In the genomic region with DNA sequence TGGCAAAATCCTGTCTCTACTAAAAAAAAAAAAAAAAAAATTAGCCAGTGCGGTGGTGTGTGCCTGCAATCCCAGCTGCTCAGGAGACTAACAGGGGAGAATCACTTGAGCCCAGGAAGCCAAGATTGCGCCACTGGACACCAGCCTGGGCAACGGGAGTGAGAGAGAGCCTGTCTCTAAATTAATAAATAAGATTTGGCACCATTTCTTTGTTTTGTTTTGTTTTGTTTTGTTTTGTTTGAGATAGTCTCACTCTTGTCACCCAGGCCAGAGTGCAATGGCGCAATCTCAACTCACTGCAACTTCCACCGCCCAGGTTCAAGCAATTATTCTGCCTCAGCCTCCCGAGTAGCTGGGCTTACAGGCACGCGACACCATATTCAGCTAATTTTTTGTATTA, we compare ENCODE assay signal across 37 cellular contexts. TPM values are rescaled to one million over a fixed set of nuclear protein-coding genes. Genes with fewer than 3 reads are reported as not detected.
"Had no signal": no experiment of that assay in that cellular context is flagged by ENCODE, and none has a peak within 500 bp of the region (broad histone marks: within the 10 kb centered on the region; RNA-seq: fewer than 3 reads in every experiment).

No MANE protein-coding gene starts in this region.

- H3K9me3 ChIP-seq: adrenal gland, body of pancreas, colonic mucosa, esophagus squamous epithelium had no signal

- H3K4me3 ChIP-seq: adrenal gland, body of pancreas, colonic mucosa, esophagus squamous epithelium had no signal

- H3K27ac ChIP-seq: adrenal gland, body of pancreas, colonic mucosa, epithelial cell of prostate, esophagus squamous epithelium had no signal

- H3K4me1 ChIP-seq: colonic mucosa had no signal

- FAIRE-seq: endometrium, endothelial cell of umbilical vein, frontal cortex had no signal

- H3K27me3 ChIP-seq: adrenal gland, body of pancreas, colonic mucosa, esophagus squamous epithelium had no signal

- DNase-seq: activated CD4-positive, alpha-beta memory T cell treated with anti-CD3 and anti-CD28 coated beads for 36 hours; activated CD4-positive, alpha-beta T cell treated with anti-CD3 and anti-CD28 coated beads for 36 hours; activated CD4-positive, alpha-beta T cell treated with anti-CD3 and anti-CD28 coated beads, Interleukin-2, amount 10 ng/mL, durations not matched to agents 24 days and 14 days; activated CD4-positive, CD25-positive, alpha-beta regulatory T cell; activated CD4-positive, CD25-positive, alpha-beta regulatory T cell treated with anti-CD3 and anti-CD28 coated beads, Interleukin-2, amount 50 U/mL, for 72 hours; activated CD8-positive, alpha-beta memory T cell treated with anti-CD3 and anti-CD28 coated beads, Interleukin-2, amount 10 ng/mL, durations not matched to agents 7 days and 5 days; activated CD8-positive, alpha-beta memory T cell treated with anti-CD3 and anti-CD28 coated beads, Interleukin-2, amount 50 U/mL, for 4 hours; activated CD8-positive, alpha-beta T cell treated with anti-CD3 and anti-CD28 coated beads, Interleukin-2, amount 10 ng/mL, durations not matched to agents 7 days and 5 days; activated effector memory CD4-positive, alpha-beta T cell treated with anti-CD3 and anti-CD28 coated beads, Interleukin-2, amount 50 U/mL, for 16 hours; activated naive CD4-positive, alpha-beta T cell treated with anti-CD3 and anti-CD28 coated beads for 36 hours; activated naive CD8-positive, alpha-beta T cell treated with anti-CD3 and anti-CD28 coated beads for 36 hours; activated naive CD8-positive, alpha-beta T cell treated with anti-CD3 and anti-CD28 coated beads, Interleukin-2, amount 50 U/mL, for 24 hours; activated T-cell treated with anti-CD3 and anti-CD28 coated beads, Interleukin-2, amount 50 U/mL, for 1 hour; activated T-cell treated with anti-CD3 and anti-CD28 coated beads, Interleukin-2, amount 50 U/mL, for 48 hours; adrenal gland; amygdala; aorta; body of pancreas; central memory CD4-positive, alpha-beta T cell; cerebellar nuclear complex; colonic mucosa; effector CD8-positive, alpha-beta T cell; esophagus squamous epithelium; foreskin fibroblast; head of caudate nucleus; T-helper 2 cell had no signal

- H3K36me3 ChIP-seq: adrenal gland, colonic mucosa, esophagus squamous epithelium had no signal

RNA-seq across cellular contexts. Expression of a gene that starts 9.4 kb away (rescaled TPM):
- total RNA-seq: activated CD4-positive, alpha-beta memory T cell treated with anti-CD3 and anti-CD28 coated beads for 36 hours; activated CD4-positive, alpha-beta T cell treated with anti-CD3 and anti-CD28 coated beads for 36 hours; activated CD4-positive, alpha-beta T cell treated with anti-CD3 and anti-CD28 coated beads, Interleukin-2, amount 10 ng/mL, durations not matched to agents 24 days and 14 days; activated CD8-positive, alpha-beta memory T cell treated with anti-CD3 and anti-CD28 coated beads for 36 hours; activated CD8-positive, alpha-beta memory T cell treated with anti-CD3 and anti-CD28 coated beads, Interleukin-2, amount 10 ng/mL, durations not matched to agents 7 days and 5 days; activated CD8-positive, alpha-beta T cell treated with anti-CD3 and anti-CD28 coated beads, Interleukin-2, amount 10 ng/mL, durations not matched to agents 7 days and 5 days; activated naive CD4-positive, alpha-beta T cell treated with anti-CD3 and anti-CD28 coated beads for 36 hours; activated naive CD8-positive, alpha-beta T cell treated with anti-CD3 and anti-CD28 coated beads for 36 hours; activated T-helper 1 cell treated with anti-CD3 and anti-CD28 coated beads, Interleukin-12 subunit alpha, Interleukin-12 subunit beta, Interleukin-2, Interleukin-4 antibody, amounts not matched to agents 30 ng/mL and 10 ng/mL and 1 ng/mL, durations not matched to agents 14 hours and 24 hours and 36 hours; activated T-helper 2 cell treated with anti-CD3 and anti-CD28 coated beads, Interferon-gamma antibody, Interleukin-2, Interleukin-4, amounts not matched to agents 10 μg/mL and 5 μg/mL and 100 μg/mL, durations not matched to agents 14 hours and 24 hours and 36 hours; adrenal gland; aorta; body of pancreas; colonic mucosa; dermis microvascular lymphatic vessel endothelial cell; endothelial cell of umbilical vein; esophagus squamous epithelium; fibroblast of lung; frontal cortex; T-helper 1 cell treated with Interleukin-12 subunit alpha and Interleukin-12 subunit beta and Interleukin-4 antibody, amounts not matched to agents 30 ng/mL and 1 ng/mL, for 36 hours had no signal
- polyA plus RNA-seq: adrenal gland, aorta, endothelial cell of umbilical vein, esophagus, fibroblast of lung had no signal

RNA-seq across cellular contexts. Expression of a gene that starts 31.7 kb away (rescaled TPM):
- total RNA-seq: activated CD4-positive, alpha-beta memory T cell treated with anti-CD3 and anti-CD28 coated beads for 36 hours; activated CD4-positive, alpha-beta T cell treated with anti-CD3 and anti-CD28 coated beads for 36 hours; activated naive CD4-positive, alpha-beta T cell treated with anti-CD3 and anti-CD28 coated beads for 36 hours; activated T-helper 1 cell treated with anti-CD3 and anti-CD28 coated beads, Interleukin-12 subunit alpha, Interleukin-12 subunit beta, Interleukin-2, Interleukin-4 antibody, amounts not matched to agents 30 ng/mL and 10 ng/mL and 1 ng/mL, durations not matched to agents 14 hours and 24 hours and 36 hours had no signal
- polyA plus RNA-seq: aorta had no signal
